Comparison of ENCODE assay signal across 14 cellular contexts in genomic region chr12:109346920-109347319, GRCh38. TPM values are rescaled to one million over a fixed set of nuclear protein-coding genes. Genes with fewer than 3 reads are reported as not detected.
DNase-seq lines count a peak whose midpoint lies in the region; ATAC-seq and TF ChIP-seq lines count a peak whose summit lies in the region.
"Had no signal": no experiment of that assay in that cellular context is flagged by ENCODE, and none has a peak within 500 bp of the region (broad histone marks: within the 10 kb centered on the region; RNA-seq: fewer than 3 reads in every experiment).

No MANE protein-coding gene starts in this region.

- no peak for ATAC-seq in stimulated activated naive CD8-positive, alpha-beta T cell treated with anti-CD3 and anti-CD28 coated beads, Interleukin-15, Interleukin-2, amounts not matched to agents 100 U/mL and 50 U/mL, for 24 hours
- no peak for ATAC-seq in stimulated activated naive CD8-positive, alpha-beta T cell treated with anti-CD3 and anti-CD28 coated beads, Interleukin-15, amount 100 ng/mL, for 72 hours
- ATAC-seq in HG02981 (IDR thresholded peaks at IDR 0.05; ENCODE audit: unreplicated experiment) (no peak), left colon (no peak)
- ATAC-seq: activated naive CD4-positive, alpha-beta T cell treated with anti-CD3 and anti-CD28 coated beads, Interleukin-2, amount 50 U/mL, for 72 hours had no signal

- TF ChIP-seq CTCF in endothelial cell (IDR thresholded peaks at IDR 0.05; ENCODE audit: unreplicated experiment), result peak; percentile 22

- H3K27ac Mint-ChIP-seq in stimulated activated naive CD8-positive, alpha-beta T cell treated with anti-CD3 and anti-CD28 coated beads, Interleukin-15, amount 100 ng/mL, for 72 hours, result no peak overlapping the region
- no peak overlapping the region for H3K27ac Mint-ChIP-seq in endothelial cell (ENCODE audit: unreplicated experiment)
- H3K27ac Mint-ChIP-seq: activated naive CD4-positive, alpha-beta T cell treated with anti-CD3 and anti-CD28 coated beads, Interleukin-2, amount 50 U/mL, for 72 hours had no signal

- H3K4me1 Mint-ChIP-seq in stimulated activated naive CD8-positive, alpha-beta T cell treated with anti-CD3 and anti-CD28 coated beads, Interleukin-15, amount 100 ng/mL, for 72 hours, result no peaks in the 10 kb centered on the region
- H3K4me1 Mint-ChIP-seq in endothelial cell (ENCODE audit: unreplicated experiment), result no peaks in the 10 kb centered on the region

- peak; percentile 11 for DNase-seq in stimulated activated naive CD8-positive, alpha-beta T cell treated with anti-CD3 and anti-CD28 coated beads, Interleukin-15, Interleukin-2, amounts not matched to agents 100 U/mL and 50 U/mL, for 24 hours
- DNase-seq in stimulated activated naive CD8-positive, alpha-beta T cell treated with anti-CD3 and anti-CD28 coated beads, Interleukin-15, amount 100 ng/mL, for 72 hours, result no peak
- peak; percentile 26 for DNase-seq in NAMALWA (ENCODE audit: low spot score)
- no peak for DNase-seq in endothelial cell (ENCODE audit: low spot score)
- DNase-seq in left colon, result no peak
- DNase-seq in posterior vena cava (ENCODE audit: low spot score), result no peak
- no peak for DNase-seq in epidermal melanocyte (ENCODE audit: insufficient read length, low spot score)
- DNase-seq: effector memory CD4-positive, alpha-beta T cell; NCI-H2029 treated with DMSO at 0.1 percent for 48 hours; Right ventricle myocardium superior; T1000; transverse colon had no signal

- no peaks in the 10 kb centered on the region for H3K9me3 Mint-ChIP-seq in stimulated activated naive CD8-positive, alpha-beta T cell treated with anti-CD3 and anti-CD28 coated beads, Interleukin-15, amount 100 ng/mL, for 72 hours
- H3K9me3 Mint-ChIP-seq in endothelial cell (ENCODE audit: unreplicated experiment), result no peaks in the 10 kb centered on the region
- H3K9me3 Mint-ChIP-seq: activated naive CD4-positive, alpha-beta T cell treated with anti-CD3 and anti-CD28 coated beads, Interleukin-2, amount 50 U/mL, for 72 hours had no signal

- intact Hi-C loops in left colon (cut with DNase I, micrococcal nuclease), result no loop called here
- intact Hi-C loops in posterior vena cava (cut with DNase I), result no loop called here

- no peaks in the 10 kb centered on the region for H3K36me3 Mint-ChIP-seq in endothelial cell (ENCODE audit: low read depth, unreplicated experiment)
- H3K36me3 Mint-ChIP-seq: activated naive CD4-positive, alpha-beta T cell treated with anti-CD3 and anti-CD28 coated beads, Interleukin-2, amount 50 U/mL, for 72 hours had no signal

- no peaks in the 10 kb centered on the region for H3K27me3 Mint-ChIP-seq in stimulated activated naive CD8-positive, alpha-beta T cell treated with anti-CD3 and anti-CD28 coated beads, Interleukin-15, amount 100 ng/mL, for 72 hours
- no peaks in the 10 kb centered on the region for H3K27me3 Mint-ChIP-seq in endothelial cell (ENCODE audit: unreplicated experiment)

- no peak overlapping the region for H3K4me3 Mint-ChIP-seq in stimulated activated naive CD8-positive, alpha-beta T cell treated with anti-CD3 and anti-CD28 coated beads, Interleukin-15, amount 100 ng/mL, for 72 hours
- no peak overlapping the region for H3K4me3 Mint-ChIP-seq in endothelial cell (ENCODE audit: unreplicated experiment)

RNA-seq across cellular contexts. Expression of gene MYO1H, which starts 0.8 kb away (rescaled TPM):
- total RNA-seq in endothelial cell (ENCODE audit: unreplicated experiment) (4.4 TPM), left colon (under 1 TPM; 0.20 to 0.31 TPM), posterior vena cava (not detected)
- total RNA-seq: activated naive CD4-positive, alpha-beta T cell treated with anti-CD3 and anti-CD28 coated beads, Interleukin-2, amount 50 U/mL, for 72 hours; transverse colon had no signal

RNA-seq across cellular contexts. Expression of gene FOXN4, which starts 37.8 kb away (rescaled TPM):
- total RNA-seq in endothelial cell (ENCODE audit: unreplicated experiment), result not detected
- not detected for total RNA-seq in left colon
- not detected for total RNA-seq in posterior vena cava
- total RNA-seq: activated naive CD4-positive, alpha-beta T cell treated with anti-CD3 and anti-CD28 coated beads, Interleukin-2, amount 50 U/mL, for 72 hours; Right ventricle myocardium superior; transverse colon had no signal

Comparison
In these comparisons a context has a peak if more than half of its experiments do, and no peak if none do; other contexts are left out.
1. DNase-seq: peak in stimulated activated naive CD8-positive, alpha-beta T cell treated with anti-CD3 and anti-CD28 coated beads, Interleukin-15, Interleukin-2, amounts not matched to agents 100 U/mL and 50 U/mL, for 24 hours (single experiment) and NAMALWA (single experiment); none in stimulated activated naive CD8-positive, alpha-beta T cell treated with anti-CD3 and anti-CD28 coated beads, Interleukin-15, amount 100 ng/mL, for 72 hours (0 of 2), endothelial cell (single experiment), left colon (0 of 2), posterior vena cava (single experiment) and epidermal melanocyte (single experiment).